17 cellular contexts compared by ENCODE assay signal in genomic region chr12:2481951-2482350, GRCh38.
"Had no signal": no experiment of that assay in that cellular context is flagged by ENCODE, and none has a peak within 500 bp of the region (broad histone marks: within the 10 kb centered on the region; RNA-seq: fewer than 3 reads in every experiment).

No MANE protein-coding gene starts in this region.

- H3K4me3 ChIP-seq: suprapubic skin, upper lobe of left lung had no signal

- H3K27ac Mint-ChIP-seq: dendritic cell treated with granulocyte-macrophage colony-stimulating factor and Interleukin-4, amounts not matched to agents 40 ng/mL and 50 ng/mL, for 4 days; naive B cell; T-cell had no signal

- H3K4me3 Mint-ChIP-seq: dendritic cell treated with granulocyte-macrophage colony-stimulating factor and Interleukin-4, amounts not matched to agents 40 ng/mL and 50 ng/mL, for 4 days; T-cell had no signal

- H3K27me3 ChIP-seq: suprapubic skin, upper lobe of left lung had no signal

- H3K9me3 ChIP-seq: suprapubic skin, upper lobe of left lung had no signal

- H3K9ac ChIP-seq: parathyroid adenoma had no signal

- H3K27ac ChIP-seq: epithelial cell of prostate, parathyroid adenoma, suprapubic skin, upper lobe of left lung had no signal

- H3K79me2 ChIP-seq: parathyroid adenoma had no signal

- H3K9me3 Mint-ChIP-seq: dendritic cell treated with granulocyte-macrophage colony-stimulating factor and Interleukin-4, amounts not matched to agents 40 ng/mL and 50 ng/mL, for 4 days; naive B cell; T-cell had no signal

- H3K4me1 Mint-ChIP-seq: naive B cell, T-cell had no signal

- H3K36me3 ChIP-seq: suprapubic skin, upper lobe of left lung had no signal

- H3K4me1 ChIP-seq: parathyroid adenoma, suprapubic skin, upper lobe of left lung had no signal

- H2AFZ ChIP-seq: parathyroid adenoma had no signal

- ATAC-seq: left colon, T-cell had no signal

- H3K36me3 Mint-ChIP-seq: naive B cell, T-cell had no signal

- DNase-seq: activated naive CD4-positive, alpha-beta T cell treated with Interleukin-2 at 50 U/mL for 16 hours; activated T-cell treated with anti-CD3 and anti-CD28 coated beads for 4 hours; aorta; head of caudate nucleus; left colon; midbrain; naive B cell; retina; stimulated activated CD4-positive, alpha-beta T cell treated with anti-CD3 and anti-CD28 coated beads, Interleukin-4, amount 100 ng/mL, for 24 hours; stimulated activated naive CD4-positive, alpha-beta T cell; T-cell; T-helper 9 cell had no signal
